ENCODE assay signal across 8 cellular contexts in the genomic region with DNA sequence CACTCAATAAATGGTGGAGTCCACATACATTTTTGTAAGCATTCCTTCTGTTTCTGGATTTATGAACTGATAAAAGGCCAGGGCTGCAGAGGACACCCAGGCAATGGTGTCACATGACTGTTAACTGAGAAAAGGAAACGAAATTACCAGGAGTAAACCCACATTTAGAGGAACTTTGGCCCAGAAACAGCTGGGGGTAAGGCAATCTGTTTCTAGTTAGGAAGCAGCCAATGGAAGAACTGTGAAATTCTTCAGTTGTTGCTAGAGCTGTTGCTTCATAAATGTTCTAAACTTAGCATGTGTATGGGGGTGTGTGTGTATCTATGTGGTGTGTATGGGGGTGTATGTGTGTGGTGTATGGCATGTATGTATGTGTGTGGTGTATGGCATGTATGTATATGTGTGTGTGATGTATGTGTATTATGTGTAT. TPM values are rescaled to one million over a fixed set of nuclear protein-coding genes. Genes with fewer than 3 reads are reported as not detected.
DNase-seq lines count a peak whose midpoint lies in the region; ATAC-seq and TF ChIP-seq lines count a peak whose summit lies in the region.

No MANE protein-coding gene starts in this region.

- H3K9me2 ChIP-seq in GM23338 (ENCODE audit: insufficient read depth): peaks cover 5% of the 10 kb centered on the region

- in situ Hi-C loops in GM13977 (cut with MboI; ENCODE audit: low pct_unique_long_range_greater_than_20kb, low sequenced_read_pairs, unreplicated experiment): no loop called here

- no peak for TF ChIP-seq EP300 in ovary (IDR thresholded peaks at IDR 0.05)

- no peak for ATAC-seq in CD8-positive, alpha-beta T cell
- ATAC-seq in GM23338: no peak
- no peak for ATAC-seq in GM19023 (IDR thresholded peaks at IDR 0.05; ENCODE audit: unreplicated experiment)
- ATAC-seq in GM18858 (IDR thresholded peaks at IDR 0.05; ENCODE audit: unreplicated experiment): no peak

- H3K36me3 Mint-ChIP-seq in CD8-positive, alpha-beta T cell: no peaks in the 10 kb centered on the region
- H3K36me3 Mint-ChIP-seq in GM23338 (ENCODE audit: low read depth): no peaks in the 10 kb centered on the region

- H3K9me3 ChIP-seq in CD8-positive, alpha-beta T cell (ENCODE audit: low read length): no peaks in the 10 kb centered on the region
- H3K9me3 ChIP-seq in ovary: no peaks in the 10 kb centered on the region

- no peak for TF ChIP-seq POLR2A in ovary (IDR thresholded peaks at IDR 0.05)

- POLR2A ChIA-PET in CD8-positive, alpha-beta T cell (lab: Charles Lee): interaction anchor here (1.0 to 3.1 kb wide), 9 partner anchors 8 to 60 kb away, joined by 3 to 19 read pairs (median 7); partner anchors contain the start of genes BBIP1, PDCD4 and SHOC2

- no peaks in the 10 kb centered on the region for H3K27me3 ChIP-seq in CD8-positive, alpha-beta T cell (ENCODE audit: insufficient read depth, low read length)
- H3K27me3 ChIP-seq in dorsolateral prefrontal cortex: no peaks in the 10 kb centered on the region
- no peaks in the 10 kb centered on the region for H3K27me3 ChIP-seq in ovary
- no peaks in the 10 kb centered on the region for H3K27me3 ChIP-seq in GM23338 (ENCODE audit: insufficient read depth)

- no peaks in the 10 kb centered on the region for H4K20me1 ChIP-seq in GM23338 (replicated peaks; ENCODE audit: insufficient read depth)

- no peaks in the 10 kb centered on the region for H3K27me3 Mint-ChIP-seq in CD8-positive, alpha-beta T cell (ENCODE audit: low read depth)
- H3K27me3 Mint-ChIP-seq in GM23338 (ENCODE audit: insufficient read depth, low read depth, poor library complexity): peaks cover 4% of the 10 kb centered on the region

- no peaks in the 10 kb centered on the region for H3K36me3 ChIP-seq in CD8-positive, alpha-beta T cell (ENCODE audit: insufficient read depth, low read length)
- H3K36me3 ChIP-seq in ovary: no peaks in the 10 kb centered on the region
- H3K36me3 ChIP-seq in GM23338 (ENCODE audit: insufficient read depth): no peaks in the 10 kb centered on the region

- no peak for TF ChIP-seq CTCF in CD8-positive, alpha-beta T cell (IDR thresholded peaks at IDR 0.05)
- TF ChIP-seq CTCF in dorsolateral prefrontal cortex (IDR thresholded peaks at IDR 0.05 in 54 of 56, conservative IDR thresholded peaks at IDR 0.05 in 2 of 56; ENCODE audit: low read depth in 1 of 56, partially characterized antibody in 56 of 56) (no peak), ovary (IDR thresholded peaks at IDR 0.05) (no peak), GM23338 (conservative IDR thresholded peaks at IDR 0.05; ENCODE audit: low read depth in 2 of 2) (no peak), GM13977 (IDR thresholded peaks at IDR 0.05; ENCODE audit: extremely low read depth, insufficient read depth, missing control alignments) (no peak)

- CTCF ChIA-PET in CD8-positive, alpha-beta T cell (lab: Charles Lee): interaction anchor here (0.8 to 3.3 kb wide), 8 partner anchors 10 to 116 kb away, joined by 3 to 11 read pairs (median 5); partner anchors contain the start of gene PDCD4

- intact Hi-C loops in CD8-positive, alpha-beta T cell (cut with DNase I, micrococcal nuclease): loop anchor here (1.0 to 10.0 kb wide), 6 partner anchors 8 to 853 kb away; partner anchors contain the start of genes ADD3 (in 1 of the 2) and MXI1 (in 1 of the 2)
- intact Hi-C loops in dorsolateral prefrontal cortex (cut with DNase I): no loop called here
- intact Hi-C loops in ovary (cut with DNase I): no loop called here

- H2AFZ ChIP-seq in GM23338: no peak overlapping the region

- H3K4me2 ChIP-seq in GM23338: no peak overlapping the region

- no peaks in the 10 kb centered on the region for H3F3A ChIP-seq in GM23338 (replicated peaks; ENCODE audit: low read depth)

- DNase-seq in CD8-positive, alpha-beta T cell: peak in 1 of 7 experiments; percentile 9
- DNase-seq in NOMO-1 (lab: John Stamatoyannopoulos, UW; ENCODE audit: unreplicated experiment in 2 of 2): peak; percentile 94 to 95
- DNase-seq in dorsolateral prefrontal cortex: no peak
- no peak for DNase-seq in ovary
- no peak for DNase-seq in GM23338 (ENCODE audit: low spot score)
- no peak for DNase-seq in GM13977 (ENCODE audit: low spot score)

- H3K27ac Mint-ChIP-seq in CD8-positive, alpha-beta T cell: peak overlapping the region; percentile 98
- no peak overlapping the region for H3K27ac Mint-ChIP-seq in GM23338

- H3K4me3 ChIP-seq in CD8-positive, alpha-beta T cell (ENCODE audit: low read depth, low read length): no peak overlapping the region
- no peak overlapping the region for H3K4me3 ChIP-seq in dorsolateral prefrontal cortex
- no peak overlapping the region for H3K4me3 ChIP-seq in ovary
- no peak overlapping the region for H3K4me3 ChIP-seq in GM23338

- no peaks in the 10 kb centered on the region for H3K79me2 ChIP-seq in GM23338 (replicated peaks; ENCODE audit: insufficient read depth)

- H3K9me3 Mint-ChIP-seq in CD8-positive, alpha-beta T cell: no peaks in the 10 kb centered on the region
- no peaks in the 10 kb centered on the region for H3K9me3 Mint-ChIP-seq in GM23338

- peak overlapping the region; percentile 66 for H3K27ac ChIP-seq in CD8-positive, alpha-beta T cell (ENCODE audit: low read depth, low read length)
- H3K27ac ChIP-seq in dorsolateral prefrontal cortex: peak overlapping the region in 50 of 59 donors; percentile 8 to 91 (median 74)
- H3K27ac ChIP-seq in ovary: peak overlapping the region; percentile 27 to 34
- H3K27ac ChIP-seq in GM23338 (ENCODE audit: low read depth): no peak overlapping the region

- peak overlapping the region; percentile 33 for H3K4me3 Mint-ChIP-seq in CD8-positive, alpha-beta T cell
- no peak overlapping the region for H3K4me3 Mint-ChIP-seq in GM23338

- H3K4me1 ChIP-seq in CD8-positive, alpha-beta T cell (ENCODE audit: insufficient read depth, low read length): peaks cover 78% of the 10 kb centered on the region
- H3K4me1 ChIP-seq in ovary (ENCODE audit: insufficient read depth) (peaks cover 18% of the 10 kb centered on the region), GM23338 (ENCODE audit: insufficient read depth) (no peaks in the 10 kb centered on the region)

- 9 to 18% (median 15%) methylated on average over 1 of the region's 1 CpG for WGBS in ovary, 3 donors

- H3K4me1 Mint-ChIP-seq in CD8-positive, alpha-beta T cell (ENCODE audit: low read depth): peaks cover 88% of the 10 kb centered on the region
- 0 out of 3 replicates have a peak, but pooled peaks cover 4% of the 10 kb centered on the region for H3K4me1 Mint-ChIP-seq in GM23338

TF ChIP-seq in GM23338, 12 proteins besides CTCF, POLR2A, EP300 and RAD21 (continues in another document):
- TF ChIP-seq, protein P1, sequence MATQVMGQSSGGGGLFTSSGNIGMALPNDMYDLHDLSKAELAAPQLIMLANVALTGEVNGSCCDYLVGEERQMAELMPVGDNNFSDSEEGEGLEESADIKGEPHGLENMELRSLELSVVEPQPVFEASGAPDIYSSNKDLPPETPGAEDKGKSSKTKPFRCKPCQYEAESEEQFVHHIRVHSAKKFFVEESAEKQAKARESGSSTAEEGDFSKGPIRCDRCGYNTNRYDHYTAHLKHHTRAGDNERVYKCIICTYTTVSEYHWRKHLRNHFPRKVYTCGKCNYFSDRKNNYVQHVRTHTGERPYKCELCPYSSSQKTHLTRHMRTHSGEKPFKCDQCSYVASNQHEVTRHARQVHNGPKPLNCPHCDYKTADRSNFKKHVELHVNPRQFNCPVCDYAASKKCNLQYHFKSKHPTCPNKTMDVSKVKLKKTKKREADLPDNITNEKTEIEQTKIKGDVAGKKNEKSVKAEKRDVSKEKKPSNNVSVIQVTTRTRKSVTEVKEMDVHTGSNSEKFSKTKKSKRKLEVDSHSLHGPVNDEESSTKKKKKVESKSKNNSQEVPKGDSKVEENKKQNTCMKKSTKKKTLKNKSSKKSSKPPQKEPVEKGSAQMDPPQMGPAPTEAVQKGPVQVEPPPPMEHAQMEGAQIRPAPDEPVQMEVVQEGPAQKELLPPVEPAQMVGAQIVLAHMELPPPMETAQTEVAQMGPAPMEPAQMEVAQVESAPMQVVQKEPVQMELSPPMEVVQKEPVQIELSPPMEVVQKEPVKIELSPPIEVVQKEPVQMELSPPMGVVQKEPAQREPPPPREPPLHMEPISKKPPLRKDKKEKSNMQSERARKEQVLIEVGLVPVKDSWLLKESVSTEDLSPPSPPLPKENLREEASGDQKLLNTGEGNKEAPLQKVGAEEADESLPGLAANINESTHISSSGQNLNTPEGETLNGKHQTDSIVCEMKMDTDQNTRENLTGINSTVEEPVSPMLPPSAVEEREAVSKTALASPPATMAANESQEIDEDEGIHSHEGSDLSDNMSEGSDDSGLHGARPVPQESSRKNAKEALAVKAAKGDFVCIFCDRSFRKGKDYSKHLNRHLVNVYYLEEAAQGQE (IDR thresholded peaks at IDR 0.05; ENCODE audit: unreplicated experiment): no peak
- no peak for TF ChIP-seq JUNB (IDR thresholded peaks at IDR 0.05; ENCODE audit: unreplicated experiment)

RNA-seq across cellular contexts. Expression of gene PDCD4, which starts 11.8 kb away (rescaled TPM):
- 100 to 1,000 TPM; 672 to 688 TPM for total RNA-seq in CD8-positive, alpha-beta T cell
- total RNA-seq in dorsolateral prefrontal cortex (100 to 1,000 TPM in 2 of 120 experiments, 10 to 100 TPM in 118; 45.2 to 105 (median 67.9) TPM), ovary (100 to 1,000 TPM; 103 to 399 (median 185) TPM)
- polyA plus RNA-seq in ovary (100 to 1,000 TPM; 136 to 209 TPM), GM23338 (2016; fragmentation: Nextera tagmentation; extraction: Ambion mirVana) (13.7 and 18.0 TPM in 2 replicates)
- total RNA-seq in GM23338 (2014; rRNA removed; shearing (Covaris generic)): 9.2 and 10.1 TPM in 2 replicates

RNA-seq across cellular contexts. Expression of gene BBIP1, which starts 59.0 kb away (rescaled TPM):
- 10 to 100 TPM in 1 of 2 experiments, 1 to 10 TPM in 1; 9.5 to 11.1 TPM for total RNA-seq in CD8-positive, alpha-beta T cell
- total RNA-seq in dorsolateral prefrontal cortex: 10 to 100 TPM; 34.7 to 77.1 (median 51.3) TPM
- total RNA-seq in ovary: 10 to 100 TPM; 23.0 to 40.5 (median 30.5) TPM
- polyA plus RNA-seq in ovary: 10 to 100 TPM; 22.0 to 30.5 TPM
- 14.8 and 20.6 TPM in 2 replicates for total RNA-seq in GM23338 (2014; rRNA removed; shearing (Covaris generic))
- polyA plus RNA-seq in GM23338 (2016; fragmentation: Nextera tagmentation; extraction: Ambion mirVana): 50.6 and 56.5 TPM in 2 replicates

RNA-seq across cellular contexts. Expression of gene SHOC2, which starts 59.4 kb away (rescaled TPM):
- total RNA-seq in CD8-positive, alpha-beta T cell: 10 to 100 TPM; 74.6 to 77.3 TPM
- total RNA-seq in dorsolateral prefrontal cortex (100 to 1,000 TPM in 16 of 120 experiments, 10 to 100 TPM in 104; 59.5 to 118 (median 88.7) TPM), ovary (10 to 100 TPM; 34.1 to 91.2 (median 67.7) TPM)
- polyA plus RNA-seq in ovary (10 to 100 TPM; 19.4 to 33.8 TPM), GM23338 (2016; fragmentation: Nextera tagmentation; extraction: Ambion mirVana) (29.9 and 33.3 TPM in 2 replicates)
- 23.3 and 30.6 TPM in 2 replicates for total RNA-seq in GM23338 (2014; rRNA removed; shearing (Covaris generic))

Comparison
In these comparisons a context has a peak if more than half of its experiments do, and no peak if none do; other contexts are left out.
1. DNase-seq: peak in NOMO-1 (2 of 2); none in dorsolateral prefrontal cortex (0 of 10), ovary (0 of 5), GM23338 (single experiment) and GM13977 (single experiment).
2. intact Hi-C loops: an anchor here in CD8-positive, alpha-beta T cell (1.0 to 10.0 kb wide); none called in dorsolateral prefrontal cortex and ovary.